In the genomic region with DNA sequence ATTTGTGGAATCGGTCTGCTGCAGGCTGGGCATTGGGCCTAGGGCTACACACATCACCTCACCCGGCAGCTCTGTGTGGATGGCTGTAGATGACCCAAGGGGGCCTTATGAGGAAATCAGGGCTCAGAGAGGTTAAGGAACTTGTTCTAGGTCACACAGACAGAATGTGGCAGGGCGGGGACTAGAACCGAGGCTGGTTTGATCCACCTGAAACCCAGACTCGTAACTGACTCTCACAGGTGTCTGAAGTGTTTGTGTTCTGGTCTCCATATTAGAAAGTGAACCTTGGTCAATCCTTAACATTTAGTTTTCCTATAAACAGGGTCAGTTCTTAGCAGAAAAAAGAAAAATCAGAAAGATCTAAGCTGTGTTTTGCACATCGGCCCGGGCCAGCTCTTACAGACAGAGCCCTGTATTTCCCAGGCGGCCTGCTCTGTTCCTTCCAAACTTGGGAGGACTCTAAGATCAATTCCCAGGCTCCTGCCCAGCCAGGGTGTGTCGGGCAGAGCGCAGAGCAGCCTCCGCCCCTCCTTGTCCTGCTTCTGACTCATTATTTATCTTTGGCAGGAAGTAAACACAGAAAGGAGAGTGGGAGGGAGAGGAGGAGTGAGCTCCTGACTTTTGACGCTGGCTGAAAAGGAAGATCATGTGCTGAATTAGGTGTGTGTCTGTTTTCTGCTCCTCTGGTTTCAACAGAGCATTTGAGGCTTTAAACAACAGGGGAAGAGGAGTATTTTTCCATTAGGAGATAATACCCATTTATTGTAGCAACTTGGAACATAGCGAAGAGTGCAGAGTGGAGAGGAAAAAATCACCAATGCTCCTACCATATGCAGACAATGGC, we compare ENCODE assay signal across 8 cellular contexts.
A peak's percentile ranks its signal among the peaks of the same experiment; 100 is the strongest.
DNase-seq lines count a peak whose midpoint lies in the region; ATAC-seq and TF ChIP-seq lines count a peak whose summit lies in the region.

No MANE protein-coding gene starts in this region.

- peak overlapping the region; percentile 85 for H3K27ac ChIP-seq in mesodermal cell (ENCODE audit: low read depth, low read length, severe bottlenecking)

- 22 to 75% methylated on average over 6 to 7 of the region's 13 CpGs for WGBS in mesodermal cell (ENCODE audit: insufficient coverage in 2 of 2), 2 experiments

- H3K4me1 ChIP-seq in mesodermal cell (ENCODE audit: control insufficient read depth, insufficient read depth, low read length, poor library complexity, severe bottlenecking): peaks cover 8% of the 10 kb centered on the region

- no peak overlapping the region for H3K4me3 Mint-ChIP-seq in endothelial cell (ENCODE audit: unreplicated experiment)

- peaks cover 9% of the 10 kb centered on the region for H3K4me1 Mint-ChIP-seq in endothelial cell (ENCODE audit: unreplicated experiment)

- H3K27ac Mint-ChIP-seq in endothelial cell (ENCODE audit: unreplicated experiment): peak overlapping the region; percentile 81

- no peak for ATAC-seq in GM19351 (IDR thresholded peaks at IDR 0.05; ENCODE audit: unreplicated experiment)
- no peak for ATAC-seq in GM18907 (IDR thresholded peaks at IDR 0.05; ENCODE audit: unreplicated experiment)
- ATAC-seq in GM21619 (IDR thresholded peaks at IDR 0.05; ENCODE audit: unreplicated experiment): no peak

- DNase-seq in HS-27A (ENCODE audit: low read depth) (peak; percentile 15), OCI-M1 (lab: John Stamatoyannopoulos, UW) (peak; percentile 92), endothelial cell (ENCODE audit: low spot score) (peak; percentile 44), inferior parietal cortex (ENCODE audit: extremely low spot score) (no peak)

- no peak overlapping the region for H3K4me3 ChIP-seq in mesodermal cell (ENCODE audit: extremely low read depth, insufficient read depth, low read length, poor library complexity, severe bottlenecking)

- no peaks in the 10 kb centered on the region for H3K9me3 ChIP-seq in mesodermal cell (ENCODE audit: control insufficient read depth, low read length)

- TF ChIP-seq CTCF in endothelial cell (IDR thresholded peaks at IDR 0.05; ENCODE audit: unreplicated experiment): no peak

- peaks cover 4% of the 10 kb centered on the region for H3K27me3 Mint-ChIP-seq in endothelial cell (ENCODE audit: unreplicated experiment)

- no peaks in the 10 kb centered on the region for H3K36me3 ChIP-seq in mesodermal cell (ENCODE audit: control insufficient read depth, insufficient read depth, low read length)

- H3K36me3 Mint-ChIP-seq in endothelial cell (ENCODE audit: low read depth, unreplicated experiment): no peaks in the 10 kb centered on the region

- no peaks in the 10 kb centered on the region for H3K9me3 Mint-ChIP-seq in endothelial cell (ENCODE audit: unreplicated experiment)
